17 cellular contexts compared by ENCODE assay signal in genomic region chr4:38656111-38656510, GRCh38. TPM values are rescaled to one million over a fixed set of nuclear protein-coding genes. Genes with fewer than 3 reads are reported as not detected.
A peak's percentile ranks its signal among the peaks of the same experiment; 100 is the strongest.
DNase-seq lines count a peak whose midpoint lies in the region; ATAC-seq and TF ChIP-seq lines count a peak whose summit lies in the region.
"Had no signal": no experiment of that assay in that cellular context is flagged by ENCODE, and none has a peak within 500 bp of the region (broad histone marks: within the 10 kb centered on the region; RNA-seq: fewer than 3 reads in every experiment).

No MANE protein-coding gene starts in this region.

- H3K4me1 ChIP-seq in SK-N-SH (ENCODE audit: control insufficient read depth in 1 of 2, insufficient read depth in 2 of 2, low read depth in 1 of 2, low read length in 1 of 2) (no peaks in the 10 kb centered on the region), spleen (peaks cover 0 to 49% (median 10%) of the 10 kb centered on the region in 6 donors)
- H3K4me1 ChIP-seq: A549 had no signal

- no peak for ATAC-seq in activated B cell treated with CpG ODN at 0.5 μM for 24 hours (ENCODE audit: low read depth)
- ATAC-seq in stimulated activated naive CD8-positive, alpha-beta T cell treated with anti-CD3 and anti-CD28 coated beads, Interleukin-15, Interleukin-2, amounts not matched to agents 100 U/mL and 50 U/mL, for 24 hours, result peak; percentile 56
- ATAC-seq: A549 had no signal

- H3K9me2 ChIP-seq in SK-N-SH, result no peaks in the 10 kb centered on the region

- H3K27me3 ChIP-seq in SK-N-SH (ENCODE audit: insufficient read depth), result no peaks in the 10 kb centered on the region
- H3K27me3 ChIP-seq in spleen (replicated peaks in 1 of 7), result no peaks in the 10 kb centered on the region

- H3K9ac ChIP-seq in SK-N-SH, result no peak overlapping the region

- no peak overlapping the region for H3K4me3 ChIP-seq in SK-N-SH (ENCODE audit: low read depth in 2 of 2, low read length in 1 of 2)
- H3K4me3 ChIP-seq in spleen, result no peak overlapping the region
- H3K4me3 ChIP-seq: A549 had no signal

- H3K4me2 ChIP-seq in SK-N-SH, result no peak overlapping the region
- H3K4me2 ChIP-seq: A549 had no signal

- no peaks in the 10 kb centered on the region for H3K79me2 ChIP-seq in SK-N-SH (ENCODE audit: insufficient read depth)

- TF ChIP-seq CTCF in activated B cell treated with CpG ODN at 0.5 μM for 24 hours (IDR thresholded peaks at IDR 0.05), result no peak
- TF ChIP-seq CTCF in SK-N-SH (IDR thresholded peaks at IDR 0.05), result no peak
- TF ChIP-seq CTCF in spleen (IDR thresholded peaks at IDR 0.05 in 8 of 11, conservative IDR thresholded peaks at IDR 0.05 in 3 of 11), result no peak

- 59% methylated on average over 2 of the region's 2 CpGs for WGBS in SK-N-SH (ENCODE audit: low lambda C conversion rate)
- 71 to 82% (median 75%) methylated on average over 2 of the region's 2 CpGs for WGBS in spleen, 5 donors

- H3K36me3 ChIP-seq in SK-N-SH (replicated peaks in 1 of 2; ENCODE audit: control insufficient read depth in 1 of 2, insufficient read depth in 2 of 2, low read length in 1 of 2), result no peaks in the 10 kb centered on the region
- no peaks in the 10 kb centered on the region for H3K36me3 ChIP-seq in spleen

- no peak for DNase-seq in activated naive CD4-positive, alpha-beta T cell treated with anti-CD3 and anti-CD28 coated beads for 36 hours
- no peak for DNase-seq in activated naive CD4-positive, alpha-beta T cell treated with Interleukin-2 at 50 U/mL for 16 hours
- DNase-seq in activated B cell treated with CpG ODN at 0.5 μM for 24 hours (no peak), midbrain (lab: John Stamatoyannopoulos, UW) (peak; percentile 10), SK-N-SH (no peak), AG08396 (ENCODE audit: low spot score) (no peak), spleen (no peak)
- DNase-seq in stimulated activated naive CD8-positive, alpha-beta T cell treated with anti-CD3 and anti-CD28 coated beads, Interleukin-15, Interleukin-2, amounts not matched to agents 100 U/mL and 50 U/mL, for 24 hours, result no peak
- DNase-seq: HFFc6; KG1; NCI-H1092 treated with DMSO at 0.1 percent for 48 hours; NCI-H1694; NCI-H69; NK-92 treated with Interleukin-12 subunit alpha and Interleukin-12 subunit beta, amount 100 ng/mL, for 24 hours had no signal

- no peak for TF ChIP-seq POLR2A in spleen (IDR thresholded peaks at IDR 0.05)

- TF ChIP-seq EP300 in SK-N-SH (IDR thresholded peaks at IDR 0.05; ENCODE audit: borderline replicate concordance in 1 of 2, low read depth in 1 of 2, low read length in 1 of 2), result no peak

- no peak for TF ChIP-seq RAD21 in SK-N-SH (IDR thresholded peaks at IDR 0.05; ENCODE audit: low read length)

- POLR2A ChIA-PET in activated B cell treated with CpG ODN at 0.5 μM for 24 hours (lab: Charles Lee), result no interaction called here
- POLR2A ChIA-PET in SK-N-SH (lab: Yijun Ruan, JAX), result no interaction called here

- peaks cover 6% of the 10 kb centered on the region for H3K36me3 Mint-ChIP-seq in activated naive CD4-positive, alpha-beta T cell treated with anti-CD3 and anti-CD28 coated beads for 36 hours (ENCODE audit: low read depth)
- no peaks in the 10 kb centered on the region for H3K36me3 Mint-ChIP-seq in activated B cell treated with CpG ODN at 0.5 μM for 24 hours (ENCODE audit: low read depth)
- H3K36me3 Mint-ChIP-seq: CD14-positive monocyte had no signal

- H3K27me3 Mint-ChIP-seq in activated naive CD4-positive, alpha-beta T cell treated with anti-CD3 and anti-CD28 coated beads for 36 hours (ENCODE audit: low read depth), result no peaks in the 10 kb centered on the region
- H3K27me3 Mint-ChIP-seq in activated B cell treated with CpG ODN at 0.5 μM for 24 hours, result peaks cover 5% of the 10 kb centered on the region

- H3K27ac Mint-ChIP-seq in activated naive CD4-positive, alpha-beta T cell treated with anti-CD3 and anti-CD28 coated beads for 36 hours, result no peak overlapping the region
- H3K27ac Mint-ChIP-seq in activated B cell treated with CpG ODN at 0.5 μM for 24 hours, result peak overlapping the region; percentile 13
- H3K27ac Mint-ChIP-seq: HFFc6 had no signal

- H3K4me3 Mint-ChIP-seq in activated naive CD4-positive, alpha-beta T cell treated with anti-CD3 and anti-CD28 coated beads for 36 hours, result peak overlapping the region; percentile 78
- no peak overlapping the region for H3K4me3 Mint-ChIP-seq in activated B cell treated with CpG ODN at 0.5 μM for 24 hours
- H3K4me3 Mint-ChIP-seq: CD14-positive monocyte, HFFc6 had no signal

- H3K9me3 Mint-ChIP-seq in activated naive CD4-positive, alpha-beta T cell treated with anti-CD3 and anti-CD28 coated beads for 36 hours, result peaks cover 8% of the 10 kb centered on the region
- H3K9me3 Mint-ChIP-seq in activated B cell treated with CpG ODN at 0.5 μM for 24 hours, result no peaks in the 10 kb centered on the region
- H3K9me3 Mint-ChIP-seq: HFFc6 had no signal

- H3K4me1 Mint-ChIP-seq in activated naive CD4-positive, alpha-beta T cell treated with anti-CD3 and anti-CD28 coated beads for 36 hours (ENCODE audit: low read depth), result peaks cover 67% of the 10 kb centered on the region
- H3K4me1 Mint-ChIP-seq in activated B cell treated with CpG ODN at 0.5 μM for 24 hours, result peaks cover 53% of the 10 kb centered on the region

- CTCF ChIA-PET in activated naive CD4-positive, alpha-beta T cell treated with anti-CD3 and anti-CD28 coated beads for 36 hours (lab: Charles Lee), result interaction anchor here (0.8 to 1.4 kb wide), 4 partner anchors 10 to 337 kb away, joined by 3 read pairs; no protein-coding TSS in a partner anchor
- CTCF ChIA-PET in activated B cell treated with CpG ODN at 0.5 μM for 24 hours (lab: Charles Lee), result no interaction called here
- CTCF ChIA-PET in SK-N-SH (lab: Yijun Ruan, JAX), result interaction anchor here (1.5 kb wide), 1 partner anchor 127 kb away, joined by 3 read pairs; the partner anchor contains the start of gene TLR10

- H2AFZ ChIP-seq in SK-N-SH (ENCODE audit: low read depth), result no peak overlapping the region

- H3F3A ChIP-seq in SK-N-SH (replicated peaks; ENCODE audit: insufficient read depth), result no peaks in the 10 kb centered on the region

- H3K27ac ChIP-seq in SK-N-SH (ENCODE audit: low read depth in 2 of 2, low read length in 1 of 2) (no peak overlapping the region), spleen (no peak overlapping the region)
- H3K27ac ChIP-seq: A549, HL-60 had no signal

- H3K9me3 ChIP-seq in SK-N-SH (no peaks in the 10 kb centered on the region), spleen (no peaks in the 10 kb centered on the region)
- H3K9me3 ChIP-seq: A549 had no signal

- intact Hi-C loops in activated naive CD4-positive, alpha-beta T cell treated with anti-CD3 and anti-CD28 coated beads for 36 hours (cut with micrococcal nuclease), result no loop called here
- intact Hi-C loops in activated B cell treated with CpG ODN at 0.5 μM for 24 hours (cut with micrococcal nuclease), result no loop called here
- intact Hi-C loops in spleen (cut with DNase I; ENCODE audit: low total_unique reads), result no loop called here

- H4K20me1 ChIP-seq in SK-N-SH (ENCODE audit: insufficient read depth), result no peaks in the 10 kb centered on the region

TF ChIP-seq in SK-N-SH, 30 proteins besides CTCF, POLR2A, EP300 and RAD21:
- no peak for TF ChIP-seq GATA2 (CRISPR knock-in tag; IDR thresholded peaks at IDR 0.05)
- no peak for TF ChIP-seq REST (IDR thresholded peaks at IDR 0.05; ENCODE audit: low read depth, low read length)

RNA-seq across cellular contexts. Expression of gene KLF3, which starts 7.9 kb away (rescaled TPM):
- 10 to 100 TPM; 15.2 to 15.8 TPM for total RNA-seq in activated naive CD4-positive, alpha-beta T cell treated with anti-CD3 and anti-CD28 coated beads for 36 hours
- total RNA-seq in activated B cell treated with CpG ODN at 0.5 μM for 24 hours, result 14.5 and 15.9 TPM in 2 replicates
- polyA plus RNA-seq in SK-N-SH (2012; rRNA removed), result 8.2 and 8.9 TPM in 2 replicates
- polyA plus RNA-seq in SK-N-SH (2012; cell fraction: cytosol; rRNA removed), result 9.7 and 10.4 TPM in 2 replicates
- polyA plus RNA-seq in SK-N-SH (2012; cell fraction: nucleus; rRNA removed), result 6.0 and 11.1 TPM in 2 replicates
- 10 to 100 TPM; 60.6 to 87.5 (median 77.9) TPM for total RNA-seq in spleen
- 10 to 100 TPM in 1 of 3 donors, 1 to 10 TPM in 2; 8.0 to 16.4 (median 9.5) TPM for polyA plus RNA-seq in spleen
